In the genomic region with DNA sequence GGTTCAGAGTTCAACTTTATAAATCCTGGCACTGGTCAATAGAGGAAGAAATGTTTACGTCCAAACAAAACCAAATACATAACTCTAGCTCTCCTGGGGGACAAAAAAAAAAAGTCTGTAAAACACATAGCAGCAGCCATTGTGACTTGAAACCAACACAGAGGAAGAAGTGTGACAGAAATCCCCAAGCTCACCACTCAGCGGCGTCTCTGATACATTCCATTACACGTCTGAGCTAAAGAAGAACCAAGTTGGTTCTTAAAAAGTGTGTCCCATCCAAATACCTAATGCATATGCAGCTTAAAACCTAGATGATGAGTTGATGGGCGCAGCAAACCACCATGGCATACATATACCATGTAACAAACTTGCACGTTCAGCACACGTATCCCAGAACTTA, we compare ENCODE assay signal across 25 cellular contexts. TPM values are rescaled to one million over a fixed set of nuclear protein-coding genes. Genes with fewer than 3 reads are reported as not detected.
DNase-seq lines count a peak whose midpoint lies in the region; ATAC-seq and TF ChIP-seq lines count a peak whose summit lies in the region.
"Had no signal": no experiment of that assay in that cellular context is flagged by ENCODE, and none has a peak within 500 bp of the region (broad histone marks: within the 10 kb centered on the region; RNA-seq: fewer than 3 reads in every experiment).

No MANE protein-coding gene starts in this region.

- ATAC-seq in GM18867 (IDR thresholded peaks at IDR 0.05; ENCODE audit: unreplicated experiment) (peak; percentile 62), HG02571 (IDR thresholded peaks at IDR 0.05; ENCODE audit: unreplicated experiment) (no peak)
- ATAC-seq: activated CD4-positive, alpha-beta T cell treated with anti-CD3 and anti-CD28 coated beads for 36 hours; HCT116; HepG2; natural killer cell; SK-N-SH treated with all-trans-retinoic acid at 6 μM for 48 hours had no signal

- DNase-seq in GM12864 (ENCODE audit: low read depth) (peak; percentile 12), RPMI8226 (peak; percentile 48), islet precursor cell (peak; percentile 22), middle frontal gyrus (ENCODE audit: extremely low spot score, low spot score) (no peak), H7 (no peak), kidney glomerular epithelial cell (lab: John Stamatoyannopoulos, UW) (no peak)
- DNase-seq: activated CD4-positive, alpha-beta T cell treated with anti-CD3 and anti-CD28 coated beads for 36 hours; activated CD8-positive, alpha-beta memory T cell treated with anti-CD3 and anti-CD28 coated beads for 24 hours; activated effector memory CD4-positive, alpha-beta T cell treated with anti-CD3 and anti-CD28 coated beads, Interleukin-2, amount 50 U/mL, for 16 hours; activated naive CD8-positive, alpha-beta T cell treated with anti-CD3 and anti-CD28 coated beads for 36 hours; CD4-positive, CD25-positive, alpha-beta regulatory T cell; dorsolateral prefrontal cortex; natural killer cell; NCI-H2029 treated with DMSO at 0.1 percent for 48 hours; NCI-H526 treated with DMSO at 0.1 percent for 48 hours; OCI-M1; small intestine; stimulated activated CD4-positive, alpha-beta T cell treated with anti-CD3 and anti-CD28 coated beads, Interleukin-1b, Interleukin-23, amount 100 ng/mL, for 48 hours; T-helper 2 cell; tibial artery had no signal

- no peaks in the 10 kb centered on the region for H3K36me3 ChIP-seq in H7 (replicated peaks; ENCODE audit: control insufficient read depth, insufficient read depth, low read length)
- H3K36me3 ChIP-seq: tibial artery had no signal

- TF ChIP-seq CTCF in GM12864 (IDR thresholded peaks at IDR 0.05; ENCODE audit: low read depth, low read length, missing control alignments) = peak; percentile 50

- no peak overlapping the region for H3K4me3 ChIP-seq in GM12864 (ENCODE audit: low read depth, low read length)
- H3K4me3 ChIP-seq in H7 (ENCODE audit: insufficient read depth, low read depth, low read length) = no peak overlapping the region
- H3K4me3 ChIP-seq: dorsolateral prefrontal cortex, tibial artery had no signal

- H3K27me3 ChIP-seq in H7 (ENCODE audit: control insufficient read depth, insufficient read depth, low read length) = no peaks in the 10 kb centered on the region; the same call in 1 of the 2 replicates

RNA-seq across cellular contexts. Expression of a gene that starts 58.3 kb away (rescaled TPM):
- total RNA-seq in H7 (2014; rRNA removed; shearing (Covaris generic)) = 2.4 and 7.8 TPM in 2 replicates

Comparison
In these comparisons a context has a peak if more than half of its experiments do, and no peak if none do; other contexts are left out.
1. DNase-seq: peak in GM12864 (single experiment), RPMI8226 (single experiment) and islet precursor cell (single experiment); none in middle frontal gyrus (single experiment), H7 (single experiment) and kidney glomerular epithelial cell (single experiment).